Comparison of ENCODE assay signal across 30 cellular contexts in genomic region chr18:36960038-36960437, GRCh38.
"Had no signal": no experiment of that assay in that cellular context is flagged by ENCODE, and none has a peak within 500 bp of the region (broad histone marks: within the 10 kb centered on the region; RNA-seq: fewer than 3 reads in every experiment).

No MANE protein-coding gene starts in this region.

- H3K27me3 ChIP-seq: neural progenitor cell, ovary, right lobe of liver, spleen, suprapubic skin, testis, tibial artery, transverse colon, upper lobe of right lung, uterus had no signal

- H3K36me3 ChIP-seq: ovary, right lobe of liver, uterus had no signal

- H3K27ac Mint-ChIP-seq: natural killer cell; nephron; neural progenitor cell; progenitor cell of endocrine pancreas; stimulated activated memory B cell treated with anti-CD40 and anti-IgM and Interleukin-4, amounts not matched to agents 10 μg/mL and 1 μg/mL and 100 μg/mL, for 72 hours; stimulated activated naive CD8-positive, alpha-beta T cell treated with anti-CD3 and anti-CD28 coated beads, Interleukin-15, amount 100 ng/mL, for 72 hours; type B pancreatic cell had no signal

- H3K9ac ChIP-seq: neural progenitor cell, parathyroid adenoma had no signal

- H3K9me3 ChIP-seq: ovary, right lobe of liver, suprapubic skin, testis, tibial artery, transverse colon, upper lobe of right lung, uterus had no signal

- DNase-seq: natural killer cell; occipital lobe; psoas muscle; right cardiac atrium; right lobe of liver; spleen; stimulated activated CD4-positive, alpha-beta T cell treated with anti-CD3 and anti-CD28 coated beads, Interleukin-12 subunit alpha, Interleukin-12 subunit beta, amount 100 ng/mL, for 4 hours; stimulated activated CD4-positive, alpha-beta T cell treated with anti-CD3 and anti-CD28 coated beads, Interleukin-1b, Interleukin-23, amount 100 ng/mL, for 48 hours; stimulated activated CD4-positive, alpha-beta T cell treated with anti-CD3 and anti-CD28 coated beads, Interleukin-4, amount 100 ng/mL, for 1 hour; stimulated activated CD4-positive, alpha-beta T cell treated with anti-CD3 and anti-CD28 coated beads, Interleukin-4, amount 100 ng/mL, for 4 hours; stimulated activated CD8-positive, alpha-beta memory T cell treated with anti-CD3 and anti-CD28 coated beads, Interleukin-4, amount 100 ng/mL, for 48 hours; stimulated activated naive CD4-positive, alpha-beta T cell; stimulated activated naive CD8-positive, alpha-beta T cell treated with anti-CD3 and anti-CD28 coated beads, Interleukin-15, amount 100 ng/mL, for 72 hours; stimulated activated naive CD8-positive, alpha-beta T cell treated with anti-CD3 and anti-CD28 coated beads, Interleukin-15, Interleukin-2, amounts not matched to agents 100 U/mL and 50 U/mL, for 24 hours; substantia nigra; testis; tibial artery; transverse colon; upper lobe of right lung; uterus had no signal

- H3K4me3 ChIP-seq: neural progenitor cell, ovary, psoas muscle, right lobe of liver, skin epidermis, smooth muscle cell, spleen, suprapubic skin, testis, tibial artery, transverse colon, upper lobe of right lung, uterus had no signal

- H3K27me3 Mint-ChIP-seq: progenitor cell of endocrine pancreas; stimulated activated memory B cell treated with anti-CD40 and anti-IgM and Interleukin-4, amounts not matched to agents 10 μg/mL and 1 μg/mL and 100 μg/mL, for 72 hours; stimulated activated naive CD8-positive, alpha-beta T cell treated with anti-CD3 and anti-CD28 coated beads, Interleukin-15, amount 100 ng/mL, for 72 hours; type B pancreatic cell had no signal

- H3K4me1 Mint-ChIP-seq: natural killer cell; nephron; neural progenitor cell; stimulated activated memory B cell treated with anti-CD40 and anti-IgM and Interleukin-4, amounts not matched to agents 10 μg/mL and 1 μg/mL and 100 μg/mL, for 72 hours; stimulated activated naive CD8-positive, alpha-beta T cell treated with anti-CD3 and anti-CD28 coated beads, Interleukin-15, amount 100 ng/mL, for 72 hours had no signal

- ATAC-seq: natural killer cell; psoas muscle; right cardiac atrium; right lobe of liver; stimulated activated memory B cell treated with anti-CD40 and anti-IgM and Interleukin-4, amounts not matched to agents 10 μg/mL and 1 μg/mL and 100 μg/mL, for 72 hours; stimulated activated naive CD8-positive, alpha-beta T cell treated with anti-CD3 and anti-CD28 coated beads, Interleukin-15, amount 100 ng/mL, for 72 hours; stimulated activated naive CD8-positive, alpha-beta T cell treated with anti-CD3 and anti-CD28 coated beads, Interleukin-15, Interleukin-2, amounts not matched to agents 100 U/mL and 50 U/mL, for 24 hours; upper lobe of right lung had no signal

- H3K4me3 Mint-ChIP-seq: natural killer cell; nephron; neural progenitor cell; stimulated activated memory B cell treated with anti-CD40 and anti-IgM and Interleukin-4, amounts not matched to agents 10 μg/mL and 1 μg/mL and 100 μg/mL, for 72 hours; stimulated activated naive CD8-positive, alpha-beta T cell treated with anti-CD3 and anti-CD28 coated beads, Interleukin-15, amount 100 ng/mL, for 72 hours; type B pancreatic cell had no signal

- H3K4me1 ChIP-seq: neural progenitor cell, parathyroid adenoma, psoas muscle, right lobe of liver, spleen, suprapubic skin, testis, tibial artery, transverse colon, upper lobe of right lung, uterus had no signal

- H3K9me3 Mint-ChIP-seq: type B pancreatic cell had no signal

- H3K27ac ChIP-seq: neural progenitor cell, ovary, parathyroid adenoma, psoas muscle, right lobe of liver, skin epidermis, spleen, suprapubic skin, testis, tibial artery, transverse colon, upper lobe of right lung, uterus had no signal
